In the genomic region with DNA sequence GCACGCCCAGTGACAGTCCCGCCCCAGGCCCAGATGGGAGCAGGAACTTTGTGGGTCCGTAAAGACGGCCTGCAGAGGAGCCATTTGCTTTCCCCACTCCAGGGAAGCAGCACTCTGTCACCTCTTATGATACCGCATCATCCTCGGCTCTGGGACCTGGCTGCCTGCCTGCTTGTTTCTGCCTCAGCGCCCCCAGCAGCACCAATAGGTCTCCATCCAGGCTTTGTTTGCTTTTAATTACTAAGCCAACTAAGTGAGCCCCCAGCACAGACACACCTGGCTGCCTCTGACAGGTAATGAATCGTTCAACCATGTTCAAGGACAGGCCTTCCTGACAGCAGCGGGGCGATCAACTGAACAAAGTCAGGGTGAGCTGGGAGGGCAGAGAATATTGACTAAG, we compare ENCODE assay signal across 16 cellular contexts.
DNase-seq lines count a peak whose midpoint lies in the region; ATAC-seq, FAIRE-seq and TF ChIP-seq lines count a peak whose summit lies in the region.
"Had no signal": no experiment of that assay in that cellular context is flagged by ENCODE, and none has a peak within 500 bp of the region (broad histone marks: within the 10 kb centered on the region; RNA-seq: fewer than 3 reads in every experiment).

No MANE protein-coding gene starts in this region.

- H3K36me3 ChIP-seq in pancreas = no peaks in the 10 kb centered on the region
- H3K36me3 ChIP-seq in vagina = no peaks in the 10 kb centered on the region
- H3K36me3 ChIP-seq: Peyer's patch, tibial artery had no signal

- TF ChIP-seq CTCF in pancreas (IDR thresholded peaks at IDR 0.05) (no peak), vagina (IDR thresholded peaks at IDR 0.05) (no peak)

- TF ChIP-seq POLR2A in vagina (IDR thresholded peaks at IDR 0.05) (no peak), GM12892 (IDR thresholded peaks at IDR 0.05; ENCODE audit: low read depth, low read length) (no peak)

- no peaks in the 10 kb centered on the region for H3K9me3 ChIP-seq in pancreas
- H3K9me3 ChIP-seq in vagina = no peaks in the 10 kb centered on the region
- H3K9me3 ChIP-seq: Peyer's patch, psoas muscle, tibial artery had no signal

- H3K4me3 ChIP-seq in pancreas (no peak overlapping the region), vagina (no peak overlapping the region)
- H3K4me3 ChIP-seq: Peyer's patch, psoas muscle, tibial artery had no signal

- peak; percentile 53 for DNase-seq in DMS53 treated with DMSO at 0.1 percent for 48 hours (lab: John Stamatoyannopoulos, UW; ENCODE audit: unreplicated experiment)
- DNase-seq in NCI-H187 (lab: John Stamatoyannopoulos, UW) = peak; percentile 49 to 76
- DNase-seq in NCI-H526 treated with DMSO at 0.1 percent for 48 hours (lab: John Stamatoyannopoulos, UW) = peak; percentile 45
- peak in 3 of 6 donors; percentile 24 to 34 (median 28) for DNase-seq in pancreas
- DNase-seq in vagina (ENCODE audit: extremely low spot score in 2 of 2) = no peak
- no peak for DNase-seq in GOT3 (lab: John Stamatoyannopoulos, UW)
- no peak for DNase-seq in 8988T
- DNase-seq in GM12892 (ENCODE audit: insufficient read length) = no peak
- DNase-seq: activated naive CD8-positive, alpha-beta T cell treated with anti-CD3 and anti-CD28 coated beads for 36 hours; endodermal cell; foreskin keratinocyte; NCI-H1048; psoas muscle; T-helper 1 cell had no signal

- intact Hi-C loops in pancreas (cut with DNase I) = no loop called here
- intact Hi-C loops in vagina (cut with DNase I) = no loop called here

- ATAC-seq in pancreas = peak; percentile 31 to 82 (median 80)
- ATAC-seq: foreskin keratinocyte, psoas muscle had no signal

- H3K27ac ChIP-seq in pancreas (no peak overlapping the region), vagina (no peak overlapping the region)
- H3K27ac ChIP-seq: foreskin keratinocyte, Peyer's patch, psoas muscle, tibial artery had no signal

- FAIRE-seq in pancreas (lab: Jason Lieb, UNC) (no peak), GM12892 (lab: Jason Lieb, UNC) (no peak)

- H3K27me3 ChIP-seq in pancreas (no peaks in the 10 kb centered on the region), vagina (no peaks in the 10 kb centered on the region)
- H3K27me3 ChIP-seq: Peyer's patch had no signal

- no peaks in the 10 kb centered on the region for H3K4me1 ChIP-seq in pancreas
- no peaks in the 10 kb centered on the region for H3K4me1 ChIP-seq in vagina
- H3K4me1 ChIP-seq: Peyer's patch, tibial artery had no signal

- 45 to 51% methylated on average over 10 of the region's 10 CpGs for WGBS in pancreas, 2 donors

Comparison
In these comparisons a context has a peak if more than half of its experiments do, and no peak if none do; other contexts are left out.
1. DNase-seq: peak in DMS53 treated with DMSO at 0.1 percent for 48 hours (single experiment), NCI-H187 (2 of 2) and NCI-H526 treated with DMSO at 0.1 percent for 48 hours (single experiment); none in vagina (0 of 2), GOT3 (single experiment), 8988T (single experiment) and GM12892 (single experiment).